ENCODE assay signal across 8 cellular contexts in the genomic region with DNA sequence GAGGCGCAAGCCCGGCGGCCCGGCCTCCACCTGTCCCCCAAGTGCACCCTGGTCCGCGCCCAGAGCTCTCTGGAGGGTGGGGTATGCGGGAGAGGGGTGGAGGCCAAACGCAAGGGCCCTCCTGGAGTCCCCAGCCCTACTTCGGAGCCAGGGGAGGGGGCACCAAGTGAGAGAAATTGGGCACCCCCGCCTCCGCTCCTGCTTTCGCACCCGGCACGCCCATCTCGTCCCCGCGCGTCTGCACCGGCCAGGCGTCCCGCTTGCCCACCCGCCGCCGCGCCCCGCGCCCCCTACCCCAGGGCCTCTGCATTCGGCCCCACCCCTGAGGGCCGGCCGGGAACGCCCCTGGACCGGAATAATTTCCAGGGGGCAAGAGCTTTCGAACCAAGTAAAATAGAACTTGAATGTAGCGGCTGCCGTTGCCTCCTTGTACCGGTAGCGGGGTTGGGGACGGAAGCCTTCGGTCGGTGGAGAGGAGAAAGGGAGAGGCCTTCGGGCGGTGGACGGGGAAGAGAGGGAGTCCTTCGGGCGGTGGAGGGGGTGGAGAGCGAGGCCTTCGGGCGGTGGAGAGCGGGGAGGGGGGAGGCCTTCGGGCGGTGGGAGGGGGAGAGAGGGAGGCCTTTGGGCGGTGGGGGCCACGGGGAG. TPM values are rescaled to one million over a fixed set of nuclear protein-coding genes. Genes with fewer than 3 reads are reported as not detected.
DNase-seq lines count a peak whose midpoint lies in the region; ATAC-seq and TF ChIP-seq lines count a peak whose summit lies in the region.

No MANE protein-coding gene starts in this region.

- POLR2A ChIA-PET in activated naive CD8-positive, alpha-beta T cell treated with anti-CD3 and anti-CD28 coated beads, Interleukin-2, amount 10 ng/mL, durations not matched to agents 7 days and 5 days (lab: Charles Lee), result interaction anchor here (0.5 to 3.0 kb wide), 10 partner anchors 16 to 222 kb away, joined by 3 to 29 read pairs (median 6); a partner anchor contains a TSS

- H3K9me2 ChIP-seq in hepatocyte (replicated peaks; ENCODE audit: insufficient read depth), result no peaks in the 10 kb centered on the region

- H3K27ac ChIP-seq in BLaER1, result peak overlapping the region; percentile 81
- H3K27ac ChIP-seq in hepatocyte, result peak overlapping the region; percentile 92

- in situ Hi-C loops in G401 (cut with HindIII; ENCODE audit: low sequenced_read_pairs), result no loop called here

- H3K27me3 ChIP-seq in BLaER1, result peaks cover 41% of the 10 kb centered on the region
- H3K27me3 ChIP-seq in hepatocyte, result no peaks in the 10 kb centered on the region
- peaks cover 4% of the 10 kb centered on the region for H3K27me3 ChIP-seq in skeletal muscle satellite cell (ENCODE audit: control insufficient read depth, insufficient read depth, low read length)

- peak overlapping the region; percentile 55 for H2AFZ ChIP-seq in hepatocyte

- H3K4me2 ChIP-seq in BLaER1 (peak overlapping the region; percentile 100), hepatocyte (peak overlapping the region; percentile 86), skeletal muscle satellite cell (ENCODE audit: low read length) (peak overlapping the region; percentile 100)

- H3K4me3 Mint-ChIP-seq in activated naive CD8-positive, alpha-beta T cell treated with anti-CD3 and anti-CD28 coated beads, Interleukin-2, amount 10 ng/mL, durations not matched to agents 7 days and 5 days, result peak overlapping the region; percentile 96

- peak overlapping the region; percentile 89 for H3K27ac Mint-ChIP-seq in activated naive CD8-positive, alpha-beta T cell treated with anti-CD3 and anti-CD28 coated beads, Interleukin-2, amount 10 ng/mL, durations not matched to agents 7 days and 5 days

- peaks cover 10% of the 10 kb centered on the region for H3K27me3 Mint-ChIP-seq in activated naive CD8-positive, alpha-beta T cell treated with anti-CD3 and anti-CD28 coated beads, Interleukin-2, amount 10 ng/mL, durations not matched to agents 7 days and 5 days

- peaks cover 18% of the 10 kb centered on the region; the same call in 1 of the 2 replicates for H3K9me3 ChIP-seq in BLaER1
- H3K9me3 ChIP-seq in hepatocyte (ENCODE audit: low read depth), result no peaks in the 10 kb centered on the region
- H3K9me3 ChIP-seq in skeletal muscle satellite cell (replicated peaks; ENCODE audit: low read length), result no peaks in the 10 kb centered on the region

- H3K9ac ChIP-seq in BLaER1 (peak overlapping the region; percentile 84), skeletal muscle satellite cell (ENCODE audit: low read depth, low read length) (peak overlapping the region; percentile 76)

- peak; percentile 89 for DNase-seq in NCI-H69 (lab: John Stamatoyannopoulos, UW)
- peak; percentile 67 for DNase-seq in activated naive CD8-positive, alpha-beta T cell treated with anti-CD3 and anti-CD28 coated beads, Interleukin-2, amount 10 ng/mL, durations not matched to agents 7 days and 5 days
- DNase-seq in hepatocyte (ENCODE audit: low spot score), result peak; percentile 76
- no peak for DNase-seq in G401 (ENCODE audit: low spot score)

- H3K4me1 Mint-ChIP-seq in activated naive CD8-positive, alpha-beta T cell treated with anti-CD3 and anti-CD28 coated beads, Interleukin-2, amount 10 ng/mL, durations not matched to agents 7 days and 5 days, result peaks cover 5% of the 10 kb centered on the region

- peaks cover 1% of the 10 kb centered on the region for H3K36me3 Mint-ChIP-seq in activated naive CD8-positive, alpha-beta T cell treated with anti-CD3 and anti-CD28 coated beads, Interleukin-2, amount 10 ng/mL, durations not matched to agents 7 days and 5 days

- 0% methylated on average over 17 of the region's 53 CpGs for WGBS in hepatocyte (ENCODE audit: low lambda C conversion rate, missing lambda C conversion rate)

- H3K79me2 ChIP-seq in hepatocyte, result peaks cover 12% of the 10 kb centered on the region

- H3K36me3 ChIP-seq in BLaER1 (peaks cover 22% of the 10 kb centered on the region), hepatocyte (replicated peaks; ENCODE audit: insufficient read depth, low read depth) (no peaks in the 10 kb centered on the region), skeletal muscle satellite cell (ENCODE audit: insufficient read depth, low read length) (peaks cover 9% of the 10 kb centered on the region)

- H3K4me1 ChIP-seq in BLaER1 (peaks cover 42% of the 10 kb centered on the region), hepatocyte (ENCODE audit: insufficient read depth) (peaks cover 8% of the 10 kb centered on the region), skeletal muscle satellite cell (ENCODE audit: control insufficient read depth, insufficient read depth, low read length) (peaks cover 22% of the 10 kb centered on the region)

- peaks cover 34% of the 10 kb centered on the region for H4K20me1 ChIP-seq in BLaER1
- H4K20me1 ChIP-seq in hepatocyte (ENCODE audit: insufficient read depth, poor library complexity, severe bottlenecking), result peaks cover 12% of the 10 kb centered on the region

- ATAC-seq in GM21423 (IDR thresholded peaks at IDR 0.05; ENCODE audit: unreplicated experiment) (peak; percentile 0), HG03039 (IDR thresholded peaks at IDR 0.05; ENCODE audit: unreplicated experiment) (no peak)
- peak; percentile 4 for ATAC-seq in activated naive CD8-positive, alpha-beta T cell treated with anti-CD3 and anti-CD28 coated beads, Interleukin-2, amount 10 ng/mL, durations not matched to agents 7 days and 5 days (ENCODE audit: low read depth)

- no peaks in the 10 kb centered on the region for H3K9me3 Mint-ChIP-seq in activated naive CD8-positive, alpha-beta T cell treated with anti-CD3 and anti-CD28 coated beads, Interleukin-2, amount 10 ng/mL, durations not matched to agents 7 days and 5 days

- TF ChIP-seq CTCF in hepatocyte (IDR thresholded peaks at IDR 0.05; ENCODE audit: poor library complexity), result no peak

- H3K4me3 ChIP-seq in BLaER1 (peak overlapping the region; percentile 87), hepatocyte (peak overlapping the region; percentile 86), skeletal muscle satellite cell (ENCODE audit: low read length) (peak overlapping the region; percentile 98)

RNA-seq across cellular contexts. Expression of a gene that starts 0.7 kb away (rescaled TPM):
- total RNA-seq in activated naive CD8-positive, alpha-beta T cell treated with anti-CD3 and anti-CD28 coated beads, Interleukin-2, amount 10 ng/mL, durations not matched to agents 7 days and 5 days, result 10 to 100 TPM; 80.5 to 89.0 TPM
- 101 and 111 TPM in 2 replicates for total RNA-seq in hepatocyte
- polyA plus RNA-seq in hepatocyte, result 384 and 390 TPM in 2 replicates
- 63.6 and 65.7 TPM in 2 replicates for total RNA-seq in skeletal muscle satellite cell (2012; rRNA removed)
- 139 and 226 TPM in 2 replicates for total RNA-seq in G401 (2014; rRNA removed; shearing (Covaris generic))

RNA-seq across cellular contexts. Expression of a gene that starts 3.6 kb away (rescaled TPM):
- total RNA-seq in activated naive CD8-positive, alpha-beta T cell treated with anti-CD3 and anti-CD28 coated beads, Interleukin-2, amount 10 ng/mL, durations not matched to agents 7 days and 5 days, result 10 to 100 TPM; 16.6 to 18.0 TPM
- total RNA-seq in hepatocyte, result 7.9 and 8.5 TPM in 2 replicates
- polyA plus RNA-seq in hepatocyte, result 12.7 and 16.9 TPM in 2 replicates
- 0.51 and 0.66 TPM in 2 replicates for total RNA-seq in skeletal muscle satellite cell (2012; rRNA removed)
- 1.9 TPM in 2 replicates for total RNA-seq in G401 (2014; rRNA removed; shearing (Covaris generic))

RNA-seq across cellular contexts. Expression of a gene that starts 6.2 kb away (rescaled TPM):
- 1 to 10 TPM; 6.6 to 6.7 TPM for total RNA-seq in activated naive CD8-positive, alpha-beta T cell treated with anti-CD3 and anti-CD28 coated beads, Interleukin-2, amount 10 ng/mL, durations not matched to agents 7 days and 5 days
- total RNA-seq in hepatocyte, result 2.0 and 3.0 TPM in 2 replicates
- 7.2 and 7.7 TPM in 2 replicates for polyA plus RNA-seq in hepatocyte
- total RNA-seq in skeletal muscle satellite cell (2012; rRNA removed), result 1.5 TPM in 2 replicates
- 0.49 and 1.1 TPM in 2 replicates for total RNA-seq in G401 (2014; rRNA removed; shearing (Covaris generic))

RNA-seq across cellular contexts. Expression of a gene that starts 17.6 kb away (rescaled TPM):
- total RNA-seq in activated naive CD8-positive, alpha-beta T cell treated with anti-CD3 and anti-CD28 coated beads, Interleukin-2, amount 10 ng/mL, durations not matched to agents 7 days and 5 days, result 100 to 1,000 TPM; 289 to 297 TPM
- 318 and 372 TPM in 2 replicates for total RNA-seq in hepatocyte
- 508 and 568 TPM in 2 replicates for polyA plus RNA-seq in hepatocyte
- total RNA-seq in skeletal muscle satellite cell (2012; rRNA removed), result 209 and 288 TPM in 2 replicates
- total RNA-seq in G401 (2014; rRNA removed; shearing (Covaris generic)), result 308 and 348 TPM in 2 replicates

RNA-seq across cellular contexts. Expression of a gene that starts 37.8 kb away (rescaled TPM):
- 10 to 100 TPM; 44.0 to 52.1 TPM for total RNA-seq in activated naive CD8-positive, alpha-beta T cell treated with anti-CD3 and anti-CD28 coated beads, Interleukin-2, amount 10 ng/mL, durations not matched to agents 7 days and 5 days
- 7.6 TPM in 2 replicates for total RNA-seq in hepatocyte
- polyA plus RNA-seq in hepatocyte, result 12.4 and 12.6 TPM in 2 replicates
- 10.6 and 11.6 TPM in 2 replicates for total RNA-seq in skeletal muscle satellite cell (2012; rRNA removed)
- total RNA-seq in G401 (2014; rRNA removed; shearing (Covaris generic)), result 22.6 and 36.3 TPM in 2 replicates
